ENCODE assay signal across 1 cellular context in the genomic region with DNA sequence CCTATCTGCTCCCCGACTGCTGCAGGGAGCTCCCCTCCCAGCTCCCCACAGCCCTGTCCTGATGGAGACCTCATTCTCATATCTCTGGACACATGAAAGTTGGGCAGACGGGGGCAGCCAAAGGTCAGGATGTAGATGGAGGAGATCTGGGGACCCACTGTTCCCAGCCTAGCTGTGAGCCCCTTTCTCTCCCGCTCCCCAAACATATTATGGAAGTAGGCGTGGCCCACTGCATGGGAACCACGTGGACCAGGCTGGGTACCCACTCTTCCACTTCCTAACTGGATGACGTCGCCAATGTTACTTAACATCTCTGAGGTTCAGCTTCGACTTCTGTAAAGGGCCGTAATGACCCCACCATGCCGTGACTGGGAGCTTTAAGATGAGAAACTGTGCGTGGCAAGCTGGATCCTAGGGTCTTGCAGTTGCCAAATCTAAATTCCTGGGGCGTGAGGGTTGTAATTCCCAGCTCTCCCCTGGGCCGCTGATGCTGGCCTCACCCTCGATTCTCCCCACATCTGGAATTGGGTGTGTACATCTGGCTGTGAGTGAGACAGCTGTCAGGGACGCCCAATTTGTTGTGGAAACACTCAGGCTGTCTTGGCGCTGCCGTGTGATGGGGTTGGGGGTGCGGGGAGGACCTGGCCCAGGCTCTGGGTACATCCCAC.
TF ChIP-seq lines count a peak whose summit lies in the region.

No MANE protein-coding gene starts in this region.

TF ChIP-seq in liver, 16 proteins besides CTCF, POLR2A, EP300 and RAD21:
- TF ChIP-seq, protein P1, sequence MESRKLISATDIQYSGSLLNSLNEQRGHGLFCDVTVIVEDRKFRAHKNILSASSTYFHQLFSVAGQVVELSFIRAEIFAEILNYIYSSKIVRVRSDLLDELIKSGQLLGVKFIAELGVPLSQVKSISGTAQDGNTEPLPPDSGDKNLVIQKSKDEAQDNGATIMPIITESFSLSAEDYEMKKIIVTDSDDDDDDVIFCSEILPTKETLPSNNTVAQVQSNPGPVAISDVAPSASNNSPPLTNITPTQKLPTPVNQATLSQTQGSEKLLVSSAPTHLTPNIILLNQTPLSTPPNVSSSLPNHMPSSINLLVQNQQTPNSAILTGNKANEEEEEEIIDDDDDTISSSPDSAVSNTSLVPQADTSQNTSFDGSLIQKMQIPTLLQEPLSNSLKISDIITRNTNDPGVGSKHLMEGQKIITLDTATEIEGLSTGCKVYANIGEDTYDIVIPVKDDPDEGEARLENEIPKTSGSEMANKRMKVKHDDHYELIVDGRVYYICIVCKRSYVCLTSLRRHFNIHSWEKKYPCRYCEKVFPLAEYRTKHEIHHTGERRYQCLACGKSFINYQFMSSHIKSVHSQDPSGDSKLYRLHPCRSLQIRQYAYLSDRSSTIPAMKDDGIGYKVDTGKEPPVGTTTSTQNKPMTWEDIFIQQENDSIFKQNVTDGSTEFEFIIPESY (IDR thresholded peaks at IDR 0.05): no peak
- TF ChIP-seq, protein P2, sequence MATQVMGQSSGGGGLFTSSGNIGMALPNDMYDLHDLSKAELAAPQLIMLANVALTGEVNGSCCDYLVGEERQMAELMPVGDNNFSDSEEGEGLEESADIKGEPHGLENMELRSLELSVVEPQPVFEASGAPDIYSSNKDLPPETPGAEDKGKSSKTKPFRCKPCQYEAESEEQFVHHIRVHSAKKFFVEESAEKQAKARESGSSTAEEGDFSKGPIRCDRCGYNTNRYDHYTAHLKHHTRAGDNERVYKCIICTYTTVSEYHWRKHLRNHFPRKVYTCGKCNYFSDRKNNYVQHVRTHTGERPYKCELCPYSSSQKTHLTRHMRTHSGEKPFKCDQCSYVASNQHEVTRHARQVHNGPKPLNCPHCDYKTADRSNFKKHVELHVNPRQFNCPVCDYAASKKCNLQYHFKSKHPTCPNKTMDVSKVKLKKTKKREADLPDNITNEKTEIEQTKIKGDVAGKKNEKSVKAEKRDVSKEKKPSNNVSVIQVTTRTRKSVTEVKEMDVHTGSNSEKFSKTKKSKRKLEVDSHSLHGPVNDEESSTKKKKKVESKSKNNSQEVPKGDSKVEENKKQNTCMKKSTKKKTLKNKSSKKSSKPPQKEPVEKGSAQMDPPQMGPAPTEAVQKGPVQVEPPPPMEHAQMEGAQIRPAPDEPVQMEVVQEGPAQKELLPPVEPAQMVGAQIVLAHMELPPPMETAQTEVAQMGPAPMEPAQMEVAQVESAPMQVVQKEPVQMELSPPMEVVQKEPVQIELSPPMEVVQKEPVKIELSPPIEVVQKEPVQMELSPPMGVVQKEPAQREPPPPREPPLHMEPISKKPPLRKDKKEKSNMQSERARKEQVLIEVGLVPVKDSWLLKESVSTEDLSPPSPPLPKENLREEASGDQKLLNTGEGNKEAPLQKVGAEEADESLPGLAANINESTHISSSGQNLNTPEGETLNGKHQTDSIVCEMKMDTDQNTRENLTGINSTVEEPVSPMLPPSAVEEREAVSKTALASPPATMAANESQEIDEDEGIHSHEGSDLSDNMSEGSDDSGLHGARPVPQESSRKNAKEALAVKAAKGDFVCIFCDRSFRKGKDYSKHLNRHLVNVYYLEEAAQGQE (IDR thresholded peaks at IDR 0.05): no peak
- TF ChIP-seq, protein P3, sequence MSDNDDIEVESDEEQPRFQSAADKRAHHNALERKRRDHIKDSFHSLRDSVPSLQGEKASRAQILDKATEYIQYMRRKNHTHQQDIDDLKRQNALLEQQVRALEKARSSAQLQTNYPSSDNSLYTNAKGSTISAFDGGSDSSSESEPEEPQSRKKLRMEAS (IDR thresholded peaks at IDR 0.05): no peak
- TF ChIP-seq FOXA1 (IDR thresholded peaks at IDR 0.05) (no peak), YY1 (IDR thresholded peaks at IDR 0.05) (no peak), NR2F2 (IDR thresholded peaks at IDR 0.05) (no peak), HNF4G (IDR thresholded peaks at IDR 0.05) (no peak), TAF1 (conservative IDR thresholded peaks at IDR 0.05) (no peak), HNF4A (conservative IDR thresholded peaks at IDR 0.05) (no peak), EGR1 (IDR thresholded peaks at IDR 0.05; ENCODE audit: low read depth in 2 of 2) (no peak), SP1 (IDR thresholded peaks at IDR 0.05) (no peak)
